ENCODE assay signal across 10 cellular contexts in genomic region chr12:98893601-98894411, GRCh38.
DNase-seq lines count a peak whose midpoint lies in the region; ATAC-seq and TF ChIP-seq lines count a peak whose summit lies in the region.
"Had no signal": no experiment of that assay in that cellular context is flagged by ENCODE, and none has a peak within 500 bp of the region (broad histone marks: within the 10 kb centered on the region; RNA-seq: fewer than 3 reads in every experiment).

No MANE protein-coding gene starts in this region.

- no peak overlapping the region for H2BK15ac ChIP-seq in neuronal stem cell (ENCODE audit: low read length)

- H3K18ac ChIP-seq in neuronal stem cell (ENCODE audit: low read length), result peak overlapping the region; percentile 92

- no peaks in the 10 kb centered on the region for H3K79me2 ChIP-seq in PC-3 (ENCODE audit: low read length)

- no peaks in the 10 kb centered on the region for H3K9me2 ChIP-seq in PC-3 (replicated peaks; ENCODE audit: low read length)

- no peak overlapping the region for H3K4ac ChIP-seq in neuronal stem cell (ENCODE audit: low read length)

- H3K4me3 ChIP-seq in neuronal stem cell (ENCODE audit: low read length in 2 of 2) (peak overlapping the region; percentile 49 to 82), PC-3 (ENCODE audit: low read length) (no peak overlapping the region)

- POLR2A ChIA-PET in PC-3 (lab: Charles Lee; ENCODE audit: unreplicated experiment), result no interaction called here

- no peaks in the 10 kb centered on the region for H4K20me1 ChIP-seq in PC-3 (ENCODE audit: low read length)

- peak overlapping the region; percentile 90 for H3K4me2 ChIP-seq in neuronal stem cell (ENCODE audit: insufficient read depth, low read length, poor library complexity, severe bottlenecking)
- H3K4me2 ChIP-seq in PC-3 (ENCODE audit: low read length), result no peak overlapping the region

- H3K4me1 ChIP-seq in neuronal stem cell (ENCODE audit: control insufficient read depth in 2 of 2, insufficient read depth in 1 of 2, low read depth in 1 of 2, low read length in 2 of 2), result peaks cover 3 to 7% of the 10 kb centered on the region in 2 donors
- H3K4me1 ChIP-seq in PC-3 (ENCODE audit: insufficient read depth, low read length), result no peaks in the 10 kb centered on the region

- H4K91ac ChIP-seq in neuronal stem cell (ENCODE audit: low read depth, low read length, poor library complexity), result no peak overlapping the region

- intact Hi-C loops in PC-3 (cut with micrococcal nuclease), result no loop called here

- DNase-seq in DMS53 treated with DMSO at 0.1 percent for 48 hours (lab: John Stamatoyannopoulos, UW; ENCODE audit: unreplicated experiment) (peak; percentile 23), NCI-H1105 (lab: John Stamatoyannopoulos, UW) (peak; percentile 17), ecto neural progenitor cell (ENCODE audit: low spot score) (peak; percentile 57), neuronal stem cell (ENCODE audit: low spot score) (no peak), PC-3 (no peak), SKM-1 treated with dmso at 0.1 percent for 144 hours (lab: John Stamatoyannopoulos, UW; ENCODE audit: unreplicated experiment) (no peak)
- DNase-seq in activated naive CD4-positive, alpha-beta T cell treated with anti-CD3 and anti-CD28 coated beads, Interleukin-2, amount 50 U/mL, for 16 hours, result no peak
- DNase-seq: activated CD8-positive, alpha-beta T cell treated with anti-CD3 and anti-CD28 coated beads for 36 hours had no signal

- no peak overlapping the region for H2BK120ac ChIP-seq in neuronal stem cell (ENCODE audit: low read depth, low read length)

- no CpG with 5 or more reads among the region's 28 CpGs for WGBS in neuronal stem cell (ENCODE audit: extremely low coverage in 2 of 2, insufficient read length in 2 of 2, insufficient replicate concordance in 1 of 2), 2 donors

- H3K36me3 ChIP-seq in neuronal stem cell (replicated peaks in 1 of 2; ENCODE audit: control insufficient read depth in 2 of 2, insufficient read depth in 2 of 2, low read length in 2 of 2), result no peaks in the 10 kb centered on the region
- H3K36me3 ChIP-seq in PC-3 (ENCODE audit: low read depth, low read length), result no peaks in the 10 kb centered on the region
- H3K36me3 ChIP-seq: vagina had no signal

- no peak overlapping the region for H3K23ac ChIP-seq in neuronal stem cell (ENCODE audit: low read depth, low read length, poor library complexity)

- no peak overlapping the region for H2AK5ac ChIP-seq in neuronal stem cell (ENCODE audit: low read depth, low read length)

- peak overlapping the region; percentile 93 for H2AFZ ChIP-seq in neuronal stem cell (ENCODE audit: low read length)
- H2AFZ ChIP-seq in PC-3 (ENCODE audit: low read length), result no peak overlapping the region

- H2BK5ac ChIP-seq in neuronal stem cell (ENCODE audit: low read length), result peak overlapping the region; percentile 8

- no peak overlapping the region for H2BK12ac ChIP-seq in neuronal stem cell (ENCODE audit: low read length)

- H3K27me3 ChIP-seq in neuronal stem cell (ENCODE audit: control insufficient read depth in 3 of 3, insufficient read depth in 3 of 3, low read depth in 1 of 3, low read length in 3 of 3) (peaks cover 2 to 70% (median 37%) of the 10 kb centered on the region in 3 experiments), PC-3 (ENCODE audit: low read length) (peaks cover 82% of the 10 kb centered on the region)
- H3K27me3 ChIP-seq: vagina had no signal

- no peaks in the 10 kb centered on the region for H3K9me3 ChIP-seq in neuronal stem cell (replicated peaks in 1 of 2; ENCODE audit: control insufficient read depth in 2 of 2, insufficient read depth in 1 of 2, low read depth in 1 of 2, low read length in 2 of 2)
- H3K9me3 ChIP-seq in PC-3 (ENCODE audit: low read length), result no peaks in the 10 kb centered on the region
- H3K9me3 ChIP-seq: vagina had no signal

- no TSS peak for BruUV-seq in PC-3 (replicated peaks; lab: Mats Ljungman, UMichigan)

- H3K79me1 ChIP-seq in neuronal stem cell (ENCODE audit: low read depth, low read length), result peaks cover 2% of the 10 kb centered on the region

- no peak overlapping the region for H3K9ac ChIP-seq in neuronal stem cell (ENCODE audit: low read depth, low read length, poor library complexity)
- H3K9ac ChIP-seq in PC-3 (ENCODE audit: low read length), result no peak overlapping the region

- no peaks in the 10 kb centered on the region for H3F3A ChIP-seq in PC-3 (ENCODE audit: low read length, unreplicated experiment)

- no peak overlapping the region for H3K14ac ChIP-seq in neuronal stem cell (ENCODE audit: low read length)

- CTCF ChIA-PET in PC-3 (lab: Charles Lee), result no interaction called here

- TF ChIP-seq CTCF in PC-3 (conservative IDR thresholded peaks at IDR 0.05; ENCODE audit: low read depth, low read length), result no peak

- no peak overlapping the region for H4K8ac ChIP-seq in neuronal stem cell (ENCODE audit: low read depth, low read length)

- H3K27ac ChIP-seq in neuronal stem cell (replicated peaks; ENCODE audit: low read length) (no peak overlapping the region), PC-3 (ENCODE audit: low read length) (no peak overlapping the region)
- H3K27ac ChIP-seq: vagina had no signal

- ATAC-seq in PC-3 (no peak), HG03571 (IDR thresholded peaks at IDR 0.05; ENCODE audit: unreplicated experiment) (no peak)
- ATAC-seq: activated CD8-positive, alpha-beta T cell treated with anti-CD3 and anti-CD28 coated beads for 36 hours had no signal

Comparison
In these comparisons a context has a peak if more than half of its experiments do, and no peak if none do; other contexts are left out.
1. DNase-seq: peak in DMS53 treated with DMSO at 0.1 percent for 48 hours (single experiment), NCI-H1105 (single experiment) and ecto neural progenitor cell (single experiment); none in neuronal stem cell (single experiment), PC-3 (single experiment), activated naive CD4-positive, alpha-beta T cell treated with anti-CD3 and anti-CD28 coated beads, Interleukin-2, amount 50 U/mL, for 16 hours (single experiment) and SKM-1 treated with dmso at 0.1 percent for 144 hours (single experiment).